9 cellular contexts compared by ENCODE assay signal in genomic region chr3:156382458-156383346, GRCh38.
DNase-seq lines count a peak whose midpoint lies in the region; ATAC-seq and TF ChIP-seq lines count a peak whose summit lies in the region.
"Had no signal": no experiment of that assay in that cellular context is flagged by ENCODE, and none has a peak within 500 bp of the region (broad histone marks: within the 10 kb centered on the region; RNA-seq: fewer than 3 reads in every experiment).

No MANE protein-coding gene starts in this region.

- peaks cover 3% of the 10 kb centered on the region for H3K4me1 ChIP-seq in suprapubic skin

- no peaks in the 10 kb centered on the region for H3K36me3 ChIP-seq in suprapubic skin

- WGBS in suprapubic skin = 92% methylated on average over 9 of the region's 9 CpGs

- H3K4me3 ChIP-seq in GM12865 (ENCODE audit: low read depth, low read length) = no peak overlapping the region
- H3K4me3 ChIP-seq in fibroblast of the aortic adventitia (ENCODE audit: low read depth, low read length) = no peak overlapping the region
- H3K4me3 ChIP-seq in suprapubic skin = no peak overlapping the region
- H3K4me3 ChIP-seq: SK-N-MC had no signal

- no peaks in the 10 kb centered on the region for H3K9me3 Mint-ChIP-seq in activated T-cell treated with anti-CD3 and anti-CD28 coated beads, Interleukin-2, amount 50 U/mL, for 4 hours

- H3K9me3 ChIP-seq in suprapubic skin = no peaks in the 10 kb centered on the region

- no peaks in the 10 kb centered on the region for H3K36me3 Mint-ChIP-seq in activated T-cell treated with anti-CD3 and anti-CD28 coated beads, Interleukin-2, amount 50 U/mL, for 4 hours (ENCODE audit: insufficient read depth)

- H3K27me3 Mint-ChIP-seq in activated T-cell treated with anti-CD3 and anti-CD28 coated beads, Interleukin-2, amount 50 U/mL, for 4 hours (ENCODE audit: low read depth) = peaks cover 8% of the 10 kb centered on the region

- TF ChIP-seq CTCF in GM12865 (IDR thresholded peaks at IDR 0.05; ENCODE audit: insufficient read depth, low read depth, low read length, missing control alignments) = peak; percentile 76
- peak; percentile 51 for TF ChIP-seq CTCF in fibroblast of the aortic adventitia (IDR thresholded peaks at IDR 0.05; ENCODE audit: insufficient read depth, low read length)
- no peak for TF ChIP-seq CTCF in suprapubic skin (IDR thresholded peaks at IDR 0.05)

- TF ChIP-seq POLR2A in suprapubic skin (IDR thresholded peaks at IDR 0.05) = no peak

- peak; percentile 35 to 39 for DNase-seq in AML-193 (lab: John Stamatoyannopoulos, UW)
- DNase-seq in GM12865 (ENCODE audit: low read depth) = peak; percentile 56
- peak; percentile 45 for DNase-seq in SK-N-DZ (ENCODE audit: low spot score)
- DNase-seq in fibroblast of the aortic adventitia (ENCODE audit: low read depth) = no peak
- peak; percentile 42 for DNase-seq in stimulated activated CD8-positive, alpha-beta memory T cell treated with anti-CD3 and anti-CD28 coated beads, Interleukin-4, amount 100 ng/mL, for 48 hours
- no peak for DNase-seq in suprapubic skin (ENCODE audit: low spot score in 2 of 2)
- DNase-seq in activated T-cell treated with anti-CD3 and anti-CD28 coated beads, Interleukin-2, amount 50 U/mL, for 4 hours = no peak

- no peak overlapping the region for H3K4me3 Mint-ChIP-seq in activated T-cell treated with anti-CD3 and anti-CD28 coated beads, Interleukin-2, amount 50 U/mL, for 4 hours

- ATAC-seq in HG03280 (IDR thresholded peaks at IDR 0.05; ENCODE audit: unreplicated experiment) = peak; percentile 74
- ATAC-seq in activated T-cell treated with anti-CD3 and anti-CD28 coated beads, Interleukin-2, amount 50 U/mL, for 4 hours = no peak

- no peak for TF ChIP-seq EP300 in suprapubic skin (IDR thresholded peaks at IDR 0.05)

- no peaks in the 10 kb centered on the region for H3K4me1 Mint-ChIP-seq in activated T-cell treated with anti-CD3 and anti-CD28 coated beads, Interleukin-2, amount 50 U/mL, for 4 hours (ENCODE audit: low read depth)

- no peaks in the 10 kb centered on the region for H3K27me3 ChIP-seq in suprapubic skin

- H3K27ac ChIP-seq in suprapubic skin = no peak overlapping the region
- H3K27ac ChIP-seq: SK-N-MC had no signal

Comparison
In these comparisons a context has a peak if more than half of its experiments do, and no peak if none do; other contexts are left out.
1. DNase-seq: peak in AML-193 (2 of 2), GM12865 (single experiment), SK-N-DZ (single experiment) and stimulated activated CD8-positive, alpha-beta memory T cell treated with anti-CD3 and anti-CD28 coated beads, Interleukin-4, amount 100 ng/mL, for 48 hours (single experiment); none in fibroblast of the aortic adventitia (single experiment), suprapubic skin (0 of 2) and activated T-cell treated with anti-CD3 and anti-CD28 coated beads, Interleukin-2, amount 50 U/mL, for 4 hours (single experiment).
2. CTCF ChIP-seq: peak in GM12865 (single experiment) and fibroblast of the aortic adventitia (single experiment); none in suprapubic skin (0 of 2).